ENCODE assay signal across 8 cellular contexts in the genomic region with DNA sequence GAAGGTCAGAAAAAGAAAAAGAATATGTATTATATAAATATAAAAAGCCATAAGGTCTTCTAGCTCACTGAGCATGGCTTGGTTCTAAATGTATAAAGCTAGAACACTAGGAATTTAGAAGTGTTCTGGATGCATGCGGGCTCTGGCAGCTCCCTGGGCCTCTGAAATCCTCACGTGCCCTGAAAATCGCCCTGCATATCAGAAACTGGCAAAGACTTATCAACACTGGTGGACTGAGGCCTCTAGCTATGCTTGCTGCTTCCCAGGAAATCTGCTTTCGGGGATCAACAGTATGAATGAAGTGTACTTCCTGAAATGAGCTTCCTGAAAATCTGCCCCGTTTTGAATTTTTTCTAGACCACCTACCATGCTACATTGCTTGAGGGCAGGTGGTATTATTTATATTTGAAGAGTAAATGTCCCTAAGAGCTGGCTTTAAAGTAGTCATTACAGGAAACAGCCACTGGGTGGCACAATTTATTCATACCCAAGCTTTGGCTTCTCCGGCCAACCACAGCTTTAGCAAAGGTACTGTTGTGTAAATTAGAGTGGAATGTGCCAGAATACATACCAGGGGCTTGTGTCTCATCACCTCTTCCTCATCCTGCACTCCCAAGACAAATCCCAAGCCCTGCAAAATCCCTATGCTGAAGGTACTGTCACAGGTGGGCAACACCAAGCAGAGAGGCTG. TPM values are rescaled to one million over a fixed set of nuclear protein-coding genes. Genes with fewer than 3 reads are reported as not detected.
DNase-seq lines count a peak whose midpoint lies in the region; ATAC-seq, FAIRE-seq and TF ChIP-seq lines count a peak whose summit lies in the region.

No MANE protein-coding gene starts in this region.

- no peak overlapping the region for H3K4me2 ChIP-seq in mammary epithelial cell (ENCODE audit: insufficient read depth, low read depth, low read length)

- no peak overlapping the region for H3K4me3 Mint-ChIP-seq in activated CD8-positive, alpha-beta memory T cell treated with anti-CD3 and anti-CD28 coated beads, Interleukin-2, amount 10 ng/mL, durations not matched to agents 7 days and 5 days

- ATAC-seq in activated CD8-positive, alpha-beta memory T cell treated with anti-CD3 and anti-CD28 coated beads, Interleukin-2, amount 10 ng/mL, durations not matched to agents 7 days and 5 days, result peak; percentile 73

- no TSS peak for BruUV-seq in mammary epithelial cell (replicated peaks; lab: Mats Ljungman, UMichigan)

- H3K36me3 ChIP-seq in H7 (replicated peaks; ENCODE audit: control insufficient read depth, insufficient read depth, low read length) (peaks cover 14% of the 10 kb centered on the region), SJCRH30 (0 out of 2 replicates have a peak, but pooled peaks cover 1% of the 10 kb centered on the region), mammary epithelial cell (ENCODE audit: insufficient read depth, low read length) (peaks cover 34% of the 10 kb centered on the region), kidney (ENCODE audit: control insufficient read depth in 1 of 2, insufficient read depth in 2 of 2, low read length in 2 of 2) (peaks cover 26 to 42% of the 10 kb centered on the region in 2 donors)

- H3K27ac ChIP-seq in SJCRH30, result no peak overlapping the region
- H3K27ac ChIP-seq in mammary epithelial cell (ENCODE audit: insufficient read depth, low read depth, low read length), result no peak overlapping the region
- no peak overlapping the region for H3K27ac ChIP-seq in kidney (ENCODE audit: low read depth in 2 of 2, low read length in 2 of 2)

- H3K9ac ChIP-seq in mammary epithelial cell (ENCODE audit: insufficient read depth, low read length) (no peak overlapping the region), kidney (ENCODE audit: low read length in 2 of 2) (no peak overlapping the region)

- FAIRE-seq in kidney (lab: Jason Lieb, UNC), result no peak

- H3K27me3 Mint-ChIP-seq in activated CD8-positive, alpha-beta memory T cell treated with anti-CD3 and anti-CD28 coated beads, Interleukin-2, amount 10 ng/mL, durations not matched to agents 7 days and 5 days, result no peaks in the 10 kb centered on the region

- peaks cover 17% of the 10 kb centered on the region for H3K36me3 Mint-ChIP-seq in activated CD8-positive, alpha-beta memory T cell treated with anti-CD3 and anti-CD28 coated beads, Interleukin-2, amount 10 ng/mL, durations not matched to agents 7 days and 5 days

- dilution Hi-C loops in mammary epithelial cell (cut with HindIII; ENCODE audit: low sequenced_read_pairs), result loop anchor here (25.0 kb wide), 1 partner anchor 656 kb away; a partner anchor contains a TSS

- no peaks in the 10 kb centered on the region for H3K9me3 Mint-ChIP-seq in activated CD8-positive, alpha-beta memory T cell treated with anti-CD3 and anti-CD28 coated beads, Interleukin-2, amount 10 ng/mL, durations not matched to agents 7 days and 5 days (ENCODE audit: low read depth)

- no peak overlapping the region for H3K27ac Mint-ChIP-seq in activated CD8-positive, alpha-beta memory T cell treated with anti-CD3 and anti-CD28 coated beads, Interleukin-2, amount 10 ng/mL, durations not matched to agents 7 days and 5 days

- 18% methylated on average over 6 of the region's 6 CpGs for WGBS in mammary epithelial cell (ENCODE audit: low coverage, missing lambda C conversion rate)

- intact Hi-C loops in mammary epithelial cell (cut with micrococcal nuclease), result loop anchor here (1.0 to 5.0 kb wide), 4 partner anchors 121 to 656 kb away; no protein-coding TSS in a partner anchor
- intact Hi-C loops in kidney (cut with DNase I), result loop anchor here (5.0 kb wide), 1 partner anchor 241 kb away; no protein-coding TSS in a partner anchor

- peak; percentile 54 for DNase-seq in activated CD8-positive, alpha-beta memory T cell treated with anti-CD3 and anti-CD28 coated beads, Interleukin-2, amount 10 ng/mL, durations not matched to agents 7 days and 5 days
- no peak for DNase-seq in activated CD8-positive, alpha-beta memory T cell treated with anti-CD3 and anti-CD28 coated beads, Interleukin-2, amount 50 U/mL, for 4 hours
- peak; percentile 88 for DNase-seq in H7
- DNase-seq in LHCN-M2 (ENCODE audit: low read depth), result peak; percentile 61
- DNase-seq in SJCRH30, result peak; percentile 50 to 81
- DNase-seq in mammary epithelial cell, result peak; percentile 52
- DNase-seq in kidney, result no peak
- DNase-seq in stimulated activated CD8-positive, alpha-beta memory T cell treated with anti-CD3 and anti-CD28 coated beads, Interleukin-4, amount 100 ng/mL, for 24 hours (ENCODE audit: low read depth), result peak; percentile 2

- H3K27me3 ChIP-seq in H7 (ENCODE audit: control insufficient read depth, insufficient read depth, low read length) (no peaks in the 10 kb centered on the region), SJCRH30 (no peaks in the 10 kb centered on the region), mammary epithelial cell (ENCODE audit: insufficient read depth, low read length) (no peaks in the 10 kb centered on the region)

- TF ChIP-seq CTCF in mammary epithelial cell (conservative IDR thresholded peaks at IDR 0.05 in 1 of 2, IDR thresholded peaks at IDR 0.05 in 1 of 2; ENCODE audit: extremely low read depth in 1 of 2, insufficient read depth in 1 of 2, low read depth in 1 of 2, low read length in 2 of 2), result peak; percentile 52 to 71
- TF ChIP-seq CTCF in kidney (IDR thresholded peaks at IDR 0.05; ENCODE audit: borderline replicate concordance, extremely low read depth, insufficient read depth), result peak; percentile 63

- CTCF ChIA-PET in activated CD8-positive, alpha-beta memory T cell treated with anti-CD3 and anti-CD28 coated beads, Interleukin-2, amount 10 ng/mL, durations not matched to agents 7 days and 5 days (lab: Charles Lee), result interaction anchor here (0.7 to 9.1 kb wide), 36 partner anchors 9 to 669 kb away, joined by 3 to 80 read pairs (median 4); a partner anchor contains a TSS
- CTCF ChIA-PET in mammary epithelial cell (lab: Charles Lee; ENCODE audit: low non-redundant PET), result interaction anchor here (0.6 to 1.9 kb wide), 7 partner anchors 105 to 656 kb away, joined by 3 to 40 read pairs (median 5); no protein-coding TSS in a partner anchor

- H4K20me1 ChIP-seq in mammary epithelial cell (ENCODE audit: insufficient read depth, low read length), result no peaks in the 10 kb centered on the region

- H3K4me3 ChIP-seq in H7 (ENCODE audit: insufficient read depth, low read depth, low read length) (no peak overlapping the region), SJCRH30 (no peak overlapping the region), mammary epithelial cell (replicated peaks in 1 of 3; ENCODE audit: insufficient read depth in 1 of 3, low read depth in 2 of 3, low read length in 3 of 3) (no peak overlapping the region), kidney (ENCODE audit: low read length in 2 of 2) (no peak overlapping the region)

- H3K9me3 ChIP-seq in SJCRH30 (replicated peaks) (no peaks in the 10 kb centered on the region), mammary epithelial cell (replicated peaks; ENCODE audit: insufficient read depth, low read length) (no peaks in the 10 kb centered on the region), kidney (ENCODE audit: control insufficient read depth in 1 of 2, low read length in 2 of 2) (no peaks in the 10 kb centered on the region)

- peaks cover 6% of the 10 kb centered on the region for H3K4me1 Mint-ChIP-seq in activated CD8-positive, alpha-beta memory T cell treated with anti-CD3 and anti-CD28 coated beads, Interleukin-2, amount 10 ng/mL, durations not matched to agents 7 days and 5 days

- H2AFZ ChIP-seq in mammary epithelial cell (ENCODE audit: low read depth, low read length), result no peak overlapping the region

- in situ Hi-C loops in mammary epithelial cell (cut with MboI; ENCODE audit: low sequenced_read_pairs in 2 of 2), result loop anchor here (5.0 kb wide), 1 partner anchor 241 kb away; no protein-coding TSS in a partner anchor

- no peaks in the 10 kb centered on the region for H3K4me1 ChIP-seq in SJCRH30
- no peaks in the 10 kb centered on the region for H3K4me1 ChIP-seq in mammary epithelial cell (ENCODE audit: insufficient read depth, low read length)
- H3K4me1 ChIP-seq in kidney (ENCODE audit: control insufficient read depth in 1 of 2, insufficient read depth in 1 of 2, low read depth in 1 of 2, low read length in 2 of 2), result no peaks in the 10 kb centered on the region

- peaks cover 6% of the 10 kb centered on the region for H3K79me2 ChIP-seq in mammary epithelial cell (ENCODE audit: insufficient read depth, low read length)

RNA-seq across cellular contexts. Expression of a gene that starts 17.7 kb away (rescaled TPM):
- total RNA-seq in activated CD8-positive, alpha-beta memory T cell treated with anti-CD3 and anti-CD28 coated beads, Interleukin-2, amount 10 ng/mL, durations not matched to agents 7 days and 5 days, result 10 to 100 TPM; 28.0 to 40.3 TPM
- total RNA-seq in H7 (2014; rRNA removed; shearing (Covaris generic)), result 159 and 193 TPM in 2 replicates
- 287 and 368 TPM in 2 replicates for total RNA-seq in LHCN-M2 (2014; rRNA removed)
- polyA plus RNA-seq in LHCN-M2 (2012), result 230 TPM
- 107 TPM in 2 replicates for total RNA-seq in SJCRH30 (2014; rRNA removed; shearing (Covaris generic))
- total RNA-seq in mammary epithelial cell, result 100 to 1,000 TPM; 109 to 171 TPM
- polyA plus RNA-seq in mammary epithelial cell, result 143 TPM
- 158 TPM for polyA minus RNA-seq in mammary epithelial cell
- 192 TPM for total RNA-seq in kidney
- 122 TPM for polyA plus RNA-seq in kidney (ENCODE audit: insufficient read depth, low read depth, low replicate concordance)

RNA-seq across cellular contexts. Expression of a gene that starts 34.5 kb away (rescaled TPM):
- 10 to 100 TPM; 44.9 to 48.1 TPM for total RNA-seq in activated CD8-positive, alpha-beta memory T cell treated with anti-CD3 and anti-CD28 coated beads, Interleukin-2, amount 10 ng/mL, durations not matched to agents 7 days and 5 days
- total RNA-seq in H7 (2014; rRNA removed; shearing (Covaris generic)), result 35.8 and 41.8 TPM in 2 replicates
- total RNA-seq in LHCN-M2 (2014; rRNA removed) (76.2 and 90.4 TPM in 2 replicates), mammary epithelial cell (10 to 100 TPM; 74.2 to 74.5 TPM), kidney (104 TPM)
- polyA plus RNA-seq in LHCN-M2 (2012), result 62.5 TPM
- 24.0 and 35.8 TPM in 2 replicates for total RNA-seq in SJCRH30 (2014; rRNA removed; shearing (Covaris generic))
- polyA plus RNA-seq in mammary epithelial cell (61.6 TPM), kidney (ENCODE audit: insufficient read depth, low read depth, low replicate concordance) (55.6 TPM)
- 90.5 TPM for polyA minus RNA-seq in mammary epithelial cell

RNA-seq across cellular contexts. Expression of a gene that starts 34.5 kb away (rescaled TPM):
- 1 to 10 TPM; 8.7 to 9.4 TPM for total RNA-seq in activated CD8-positive, alpha-beta memory T cell treated with anti-CD3 and anti-CD28 coated beads, Interleukin-2, amount 10 ng/mL, durations not matched to agents 7 days and 5 days
- 1.6 and 2.7 TPM in 2 replicates for total RNA-seq in H7 (2014; rRNA removed; shearing (Covaris generic))
- total RNA-seq in LHCN-M2 (2014; rRNA removed) (3.7 and 4.2 TPM in 2 replicates), mammary epithelial cell (10 to 100 TPM; 10.3 to 10.7 TPM), kidney (17.2 TPM)
- polyA plus RNA-seq in LHCN-M2 (2012), result 1.2 TPM
- total RNA-seq in SJCRH30 (2014; rRNA removed; shearing (Covaris generic)), result 2.9 and 3.2 TPM in 2 replicates
- polyA plus RNA-seq in mammary epithelial cell (4.4 TPM), kidney (ENCODE audit: insufficient read depth, low read depth, low replicate concordance) (0.56 TPM)
- polyA minus RNA-seq in mammary epithelial cell, result 21.8 TPM

Comparison
In these comparisons a context has a peak if more than half of its experiments do, and no peak if none do; other contexts are left out.
1. DNase-seq: peak in activated CD8-positive, alpha-beta memory T cell treated with anti-CD3 and anti-CD28 coated beads, Interleukin-2, amount 10 ng/mL, durations not matched to agents 7 days and 5 days (single experiment), H7 (single experiment), LHCN-M2 (single experiment), SJCRH30 (2 of 2), mammary epithelial cell (single experiment) and stimulated activated CD8-positive, alpha-beta memory T cell treated with anti-CD3 and anti-CD28 coated beads, Interleukin-4, amount 100 ng/mL, for 24 hours (single experiment); none in activated CD8-positive, alpha-beta memory T cell treated with anti-CD3 and anti-CD28 coated beads, Interleukin-2, amount 50 U/mL, for 4 hours (single experiment) and kidney (single experiment).